Comparison of ENCODE assay signal across 17 cellular contexts in the genomic region with DNA sequence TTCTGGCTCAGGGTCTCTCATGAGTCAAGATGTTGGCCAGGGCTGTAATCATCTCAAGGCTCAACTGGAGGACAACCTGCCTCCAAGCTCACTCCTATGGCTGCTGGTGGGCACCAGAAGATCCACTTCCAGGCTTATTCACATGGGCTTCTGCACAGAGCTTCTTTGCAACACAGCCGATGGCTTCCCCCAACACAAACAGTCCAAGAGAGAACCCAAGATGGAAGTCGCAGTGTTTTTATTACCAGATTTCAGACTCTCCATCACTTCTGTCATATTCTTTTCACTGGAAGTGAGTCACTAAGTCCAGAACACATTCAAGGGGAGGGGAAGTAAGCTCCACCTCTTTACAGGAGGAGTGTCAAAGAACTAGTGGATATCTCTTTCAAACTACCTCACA.
DNase-seq lines count a peak whose midpoint lies in the region; ATAC-seq and TF ChIP-seq lines count a peak whose summit lies in the region.
"Had no signal": no experiment of that assay in that cellular context is flagged by ENCODE, and none has a peak within 500 bp of the region (broad histone marks: within the 10 kb centered on the region; RNA-seq: fewer than 3 reads in every experiment).

No MANE protein-coding gene starts in this region.

- no peaks in the 10 kb centered on the region for H3K27me3 ChIP-seq in PC-9 (ENCODE audit: insufficient read depth, low read depth)
- H3K27me3 ChIP-seq: BE2C had no signal

- H3F3A ChIP-seq in PC-9 (ENCODE audit: insufficient read depth, low read depth) = no peaks in the 10 kb centered on the region

- ATAC-seq in activated CD8-positive, alpha-beta memory T cell treated with anti-CD3 and anti-CD28 coated beads, Interleukin-2, amount 10 ng/mL, durations not matched to agents 7 days and 5 days = no peak
- ATAC-seq: CD8-positive, alpha-beta T cell had no signal

- intact Hi-C loops in PC-9 (cut with micrococcal nuclease; ENCODE audit: unreplicated experiment) = no loop called here

- H3K9me3 Mint-ChIP-seq in activated CD8-positive, alpha-beta memory T cell treated with anti-CD3 and anti-CD28 coated beads, Interleukin-2, amount 10 ng/mL, durations not matched to agents 7 days and 5 days (ENCODE audit: low read depth) = no peaks in the 10 kb centered on the region
- H3K9me3 Mint-ChIP-seq: CD8-positive, alpha-beta T cell; HFFc6 had no signal

- no peak overlapping the region for H3K4me2 ChIP-seq in PC-9

- H3K4me3 Mint-ChIP-seq in activated CD8-positive, alpha-beta memory T cell treated with anti-CD3 and anti-CD28 coated beads, Interleukin-2, amount 10 ng/mL, durations not matched to agents 7 days and 5 days = no peak overlapping the region
- H3K4me3 Mint-ChIP-seq: CD8-positive, alpha-beta T cell; HFFc6 had no signal

- H3K4me1 ChIP-seq in PC-9 (replicated peaks; ENCODE audit: insufficient read depth) = peaks cover 33% of the 10 kb centered on the region

- no peak for TF ChIP-seq CTCF in PC-9 (conservative IDR thresholded peaks at IDR 0.05)

- POLR2A ChIA-PET in PC-9 (lab: Charles Lee; ENCODE audit: unreplicated experiment) = no interaction called here

- CTCF ChIA-PET in PC-9 (lab: Charles Lee) = no interaction called here
- CTCF ChIA-PET in activated CD8-positive, alpha-beta memory T cell treated with anti-CD3 and anti-CD28 coated beads, Interleukin-2, amount 10 ng/mL, durations not matched to agents 7 days and 5 days (lab: Charles Lee) = no interaction called here

- H3K4me1 Mint-ChIP-seq in activated CD8-positive, alpha-beta memory T cell treated with anti-CD3 and anti-CD28 coated beads, Interleukin-2, amount 10 ng/mL, durations not matched to agents 7 days and 5 days = peaks cover 25% of the 10 kb centered on the region

- no peak overlapping the region for H3K4me3 ChIP-seq in PC-9
- H3K4me3 ChIP-seq: SK-N-MC had no signal

- no peaks in the 10 kb centered on the region for H3K9me2 ChIP-seq in PC-9 (ENCODE audit: insufficient read depth)

- no peak overlapping the region for H3K27ac ChIP-seq in PC-9
- H3K27ac ChIP-seq: HL-60, SK-N-MC had no signal

- H3K27ac Mint-ChIP-seq in activated CD8-positive, alpha-beta memory T cell treated with anti-CD3 and anti-CD28 coated beads, Interleukin-2, amount 10 ng/mL, durations not matched to agents 7 days and 5 days = no peak overlapping the region
- H3K27ac Mint-ChIP-seq: CD8-positive, alpha-beta T cell; HFFc6 had no signal

- no peaks in the 10 kb centered on the region for H4K20me1 ChIP-seq in PC-9 (ENCODE audit: insufficient read depth)

- no peaks in the 10 kb centered on the region for H3K36me3 ChIP-seq in PC-9 (ENCODE audit: low read depth)
- H3K36me3 ChIP-seq: BE2C had no signal

- no peaks in the 10 kb centered on the region for H3K27me3 Mint-ChIP-seq in activated CD8-positive, alpha-beta memory T cell treated with anti-CD3 and anti-CD28 coated beads, Interleukin-2, amount 10 ng/mL, durations not matched to agents 7 days and 5 days

- BruUV-seq in PC-9 (replicated peaks; lab: Mats Ljungman, UMichigan) = no TSS peak

- H3K79me2 ChIP-seq in PC-9 (ENCODE audit: low read depth) = no peaks in the 10 kb centered on the region

- peaks cover 2% of the 10 kb centered on the region for H3K36me3 Mint-ChIP-seq in activated CD8-positive, alpha-beta memory T cell treated with anti-CD3 and anti-CD28 coated beads, Interleukin-2, amount 10 ng/mL, durations not matched to agents 7 days and 5 days
- H3K36me3 Mint-ChIP-seq: CD8-positive, alpha-beta T cell had no signal

- DNase-seq in CD1c-positive myeloid dendritic cell (ENCODE audit: extremely low spot score) = peak; percentile 54
- peak; percentile 13 for DNase-seq in Daoy (ENCODE audit: low read depth)
- peak; percentile 67 for DNase-seq in OCI-M1 (lab: John Stamatoyannopoulos, UW)
- peak; percentile 8 for DNase-seq in iris pigment epithelial cell (ENCODE audit: low read depth)
- no peak for DNase-seq in NCI-H82 treated with DMSO at 0.1 percent for 48 hours (lab: John Stamatoyannopoulos, UW; ENCODE audit: unreplicated experiment)
- no peak for DNase-seq in PC-9
- no peak for DNase-seq in activated CD8-positive, alpha-beta memory T cell treated with anti-CD3 and anti-CD28 coated beads, Interleukin-2, amount 10 ng/mL, durations not matched to agents 7 days and 5 days
- DNase-seq: CD8-positive, alpha-beta T cell; HFFc6; KBM-7; MM.1S; NCI-H2081 treated with DMSO at 0.1 percent for 48 hours; NCI-H526; NK-92 treated with Interleukin-12 subunit alpha and Interleukin-12 subunit beta, amount 100 ng/mL, for 24 hours had no signal

- H2AFZ ChIP-seq in PC-9 = no peak overlapping the region

- no peaks in the 10 kb centered on the region for H3K9me3 ChIP-seq in PC-9 (ENCODE audit: insufficient read depth, low read depth)
- H3K9me3 ChIP-seq: BE2C had no signal

Comparison
In these comparisons a context has a peak if more than half of its experiments do, and no peak if none do; other contexts are left out.
1. DNase-seq: peak in CD1c-positive myeloid dendritic cell (single experiment), Daoy (single experiment), OCI-M1 (single experiment) and iris pigment epithelial cell (single experiment); none in NCI-H82 treated with DMSO at 0.1 percent for 48 hours (single experiment), PC-9 (0 of 2) and activated CD8-positive, alpha-beta memory T cell treated with anti-CD3 and anti-CD28 coated beads, Interleukin-2, amount 10 ng/mL, durations not matched to agents 7 days and 5 days (single experiment).